33 cellular contexts compared by ENCODE assay signal in genomic region chr9:104988539-104988938, GRCh38.
"Had no signal": no experiment of that assay in that cellular context is flagged by ENCODE, and none has a peak within 500 bp of the region (broad histone marks: within the 10 kb centered on the region; RNA-seq: fewer than 3 reads in every experiment).

No MANE protein-coding gene starts in this region.

- H3K27me3 ChIP-seq: ascending aorta, breast epithelium, Peyer's patch, SJSA1 had no signal

- H3K4me3 ChIP-seq: ascending aorta, breast epithelium, Peyer's patch, SJSA1 had no signal

- H3K9me3 Mint-ChIP-seq: activated CD4-positive, alpha-beta memory T cell treated with anti-CD3 and anti-CD28 coated beads, Interleukin-2, amount 10 ng/mL, durations not matched to agents 7 days and 5 days; activated naive CD4-positive, alpha-beta T cell treated with anti-CD3 and anti-CD28 coated beads, Interleukin-2, amount 50 U/mL, for 24 hours; activated naive CD8-positive, alpha-beta T cell treated with anti-CD3 and anti-CD28 coated beads, Interleukin-2, amount 10 ng/mL, durations not matched to agents 7 days and 5 days; T-helper 1 cell treated with Interleukin-12 subunit alpha and Interleukin-12 subunit beta and Interleukin-4 antibody, amounts not matched to agents 30 μg/mL and 1 μg/mL, for 36 hours; T-helper 2 cell treated with Interferon-gamma antibody and Interleukin-4, amounts not matched to agents 5 μg/mL and 100 μg/mL, for 36 hours had no signal

- DNase-seq: activated CD4-positive, alpha-beta memory T cell treated with anti-CD3 and anti-CD28 coated beads, Interleukin-2, amount 10 ng/mL, durations not matched to agents 7 days and 5 days; activated CD4-positive, alpha-beta T cell treated with anti-CD3 and anti-CD28 coated beads for 4 hours; activated CD8-positive, alpha-beta memory T cell treated with anti-CD3 and anti-CD28 coated beads for 24 hours; activated CD8-positive, alpha-beta memory T cell treated with anti-CD3 and anti-CD28 coated beads, Interleukin-2, amount 10 ng/mL, durations not matched to agents 7 days and 5 days; activated CD8-positive, alpha-beta memory T cell treated with anti-CD3 and anti-CD28 coated beads, Interleukin-2, amount 50 U/mL, for 48 hours; activated effector memory CD4-positive, alpha-beta T cell treated with Interleukin-2 at 50 U/mL for 16 hours; activated naive CD8-positive, alpha-beta T cell treated with anti-CD3 and anti-CD28 coated beads, Interleukin-2, amount 10 ng/mL, durations not matched to agents 7 days and 5 days; activated T-cell treated with anti-CD3 and anti-CD28 coated beads, Interleukin-2, amount 50 U/mL, for 48 hours; amygdala; caudate nucleus; KBM-7; MM.1S; NCI-H1105; NCI-H1417 treated with DMSO at 0.1 percent for 48 hours; NCI-H1694; NCI-H1930; NCI-H510A; NCI-H526; NCI-H748 treated with DMSO at 0.1 percent for 48 hours; NK-92 treated with Interleukin-12 subunit alpha and Interleukin-12 subunit beta, amount 100 ng/mL, for 24 hours; Peyer's patch; RPMI8226; SHP77 treated with DMSO at 0.1 percent for 48 hours; SK-N-SH had no signal

- ATAC-seq: activated CD4-positive, CD25-positive, alpha-beta regulatory T cell treated with anti-CD3 and anti-CD28 coated beads, Interleukin-2, amount 50 U/mL, for 24 hours; activated CD8-positive, alpha-beta memory T cell treated with anti-CD3 and anti-CD28 coated beads, Interleukin-2, amount 10 ng/mL, durations not matched to agents 7 days and 5 days; PC-3; WTC11 had no signal

- H3K36me3 Mint-ChIP-seq: activated CD8-positive, alpha-beta memory T cell treated with anti-CD3 and anti-CD28 coated beads, Interleukin-2, amount 10 ng/mL, durations not matched to agents 7 days and 5 days; activated naive CD4-positive, alpha-beta T cell treated with anti-CD3 and anti-CD28 coated beads, Interleukin-2, amount 50 U/mL, for 24 hours; activated naive CD8-positive, alpha-beta T cell treated with anti-CD3 and anti-CD28 coated beads, Interleukin-2, amount 10 ng/mL, durations not matched to agents 7 days and 5 days; WTC11 had no signal

- H3K4me2 ChIP-seq: SK-N-SH had no signal

- H3K4me3 Mint-ChIP-seq: activated CD4-positive, alpha-beta memory T cell treated with anti-CD3 and anti-CD28 coated beads, Interleukin-2, amount 10 ng/mL, durations not matched to agents 7 days and 5 days; activated CD8-positive, alpha-beta memory T cell treated with anti-CD3 and anti-CD28 coated beads, Interleukin-2, amount 10 ng/mL, durations not matched to agents 7 days and 5 days; activated naive CD4-positive, alpha-beta T cell treated with anti-CD3 and anti-CD28 coated beads, Interleukin-2, amount 50 U/mL, for 24 hours; activated naive CD8-positive, alpha-beta T cell treated with anti-CD3 and anti-CD28 coated beads, Interleukin-2, amount 10 ng/mL, durations not matched to agents 7 days and 5 days; T-helper 1 cell treated with Interleukin-12 subunit alpha and Interleukin-12 subunit beta and Interleukin-4 antibody, amounts not matched to agents 30 μg/mL and 1 μg/mL, for 36 hours; T-helper 2 cell treated with Interferon-gamma antibody and Interleukin-4, amounts not matched to agents 5 μg/mL and 100 μg/mL, for 36 hours; WTC11 had no signal

- H3K27ac Mint-ChIP-seq: activated CD4-positive, alpha-beta memory T cell treated with anti-CD3 and anti-CD28 coated beads, Interleukin-2, amount 10 ng/mL, durations not matched to agents 7 days and 5 days; activated CD8-positive, alpha-beta memory T cell treated with anti-CD3 and anti-CD28 coated beads, Interleukin-2, amount 10 ng/mL, durations not matched to agents 7 days and 5 days; activated naive CD8-positive, alpha-beta T cell treated with anti-CD3 and anti-CD28 coated beads, Interleukin-2, amount 10 ng/mL, durations not matched to agents 7 days and 5 days; T-helper 1 cell treated with Interleukin-12 subunit alpha and Interleukin-12 subunit beta and Interleukin-4 antibody, amounts not matched to agents 30 μg/mL and 1 μg/mL, for 36 hours; T-helper 2 cell treated with Interferon-gamma antibody and Interleukin-4, amounts not matched to agents 5 μg/mL and 100 μg/mL, for 36 hours; WTC11 had no signal

- H3K9ac ChIP-seq: SK-N-SH had no signal

- H3K27ac ChIP-seq: ascending aorta, breast epithelium, Peyer's patch, SJSA1 had no signal

- H3K36me3 ChIP-seq: ascending aorta, breast epithelium, Peyer's patch, SJSA1 had no signal

- H3K9me3 ChIP-seq: ascending aorta, breast epithelium, Peyer's patch, SJSA1, SK-N-SH had no signal
